Comparison of ENCODE assay signal across 1 cellular context in the genomic region with DNA sequence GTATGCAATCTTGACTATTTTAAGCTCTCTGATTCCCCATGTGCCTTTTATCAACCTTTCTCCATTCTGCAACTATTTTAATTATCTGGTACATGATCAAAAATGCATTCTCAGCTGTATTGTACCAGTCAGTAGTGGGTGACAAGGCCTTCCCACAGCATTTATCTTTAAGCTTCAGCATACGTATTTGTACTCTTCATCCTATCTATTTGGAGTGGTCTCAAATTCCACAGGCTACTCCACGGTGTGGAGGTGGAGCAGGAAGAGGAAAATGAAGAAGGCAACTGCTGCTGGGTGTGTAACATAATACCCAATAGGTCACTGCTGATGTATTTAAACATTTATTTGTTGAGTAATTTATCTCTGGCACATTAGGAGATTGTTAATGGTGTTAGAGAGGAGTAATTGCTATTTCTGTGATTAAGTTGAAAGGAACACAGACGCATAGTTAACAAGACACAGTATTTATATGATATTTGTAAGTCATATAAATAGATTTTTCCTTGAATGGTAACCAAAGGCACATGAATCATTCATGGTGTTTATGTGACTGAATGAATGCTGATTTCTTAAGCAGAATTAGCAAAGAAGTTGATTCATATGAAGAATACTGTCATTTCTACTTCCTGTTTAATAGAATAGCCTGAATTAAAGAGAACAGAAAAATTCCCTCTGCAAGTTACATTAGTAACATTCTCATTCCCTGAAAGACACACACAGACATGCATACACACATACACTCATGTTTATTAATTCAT.
A peak's percentile ranks its signal among the peaks of the same experiment; 100 is the strongest.
TF ChIP-seq lines count a peak whose summit lies in the region.

No MANE protein-coding gene starts in this region.

TF ChIP-seq in IMR-90, 13 proteins besides CTCF, POLR2A, EP300 and RAD21:
- TF ChIP-seq NFE2L2 (IDR thresholded peaks at IDR 0.05; ENCODE audit: low read depth, low read length) = no peak
- TF ChIP-seq RFX5 (IDR thresholded peaks at IDR 0.05; ENCODE audit: low read depth, low read length) = no peak
- peak; percentile 75 for TF ChIP-seq MAFK (IDR thresholded peaks at IDR 0.05; ENCODE audit: low read depth, low read length)
- TF ChIP-seq CEBPB (IDR thresholded peaks at IDR 0.05; ENCODE audit: low read depth, low read length) = peak; percentile 60
- TF ChIP-seq, protein P1, sequence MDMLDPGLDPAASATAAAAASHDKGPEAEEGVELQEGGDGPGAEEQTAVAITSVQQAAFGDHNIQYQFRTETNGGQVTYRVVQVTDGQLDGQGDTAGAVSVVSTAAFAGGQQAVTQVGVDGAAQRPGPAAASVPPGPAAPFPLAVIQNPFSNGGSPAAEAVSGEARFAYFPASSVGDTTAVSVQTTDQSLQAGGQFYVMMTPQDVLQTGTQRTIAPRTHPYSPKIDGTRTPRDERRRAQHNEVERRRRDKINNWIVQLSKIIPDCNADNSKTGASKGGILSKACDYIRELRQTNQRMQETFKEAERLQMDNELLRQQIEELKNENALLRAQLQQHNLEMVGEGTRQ (IDR thresholded peaks at IDR 0.05; ENCODE audit: low read depth, low read length) = no peak
- TF ChIP-seq, protein P2, sequence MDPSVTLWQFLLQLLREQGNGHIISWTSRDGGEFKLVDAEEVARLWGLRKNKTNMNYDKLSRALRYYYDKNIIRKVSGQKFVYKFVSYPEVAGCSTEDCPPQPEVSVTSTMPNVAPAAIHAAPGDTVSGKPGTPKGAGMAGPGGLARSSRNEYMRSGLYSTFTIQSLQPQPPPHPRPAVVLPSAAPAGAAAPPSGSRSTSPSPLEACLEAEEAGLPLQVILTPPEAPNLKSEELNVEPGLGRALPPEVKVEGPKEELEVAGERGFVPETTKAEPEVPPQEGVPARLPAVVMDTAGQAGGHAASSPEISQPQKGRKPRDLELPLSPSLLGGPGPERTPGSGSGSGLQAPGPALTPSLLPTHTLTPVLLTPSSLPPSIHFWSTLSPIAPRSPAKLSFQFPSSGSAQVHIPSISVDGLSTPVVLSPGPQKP (IDR thresholded peaks at IDR 0.05; ENCODE audit: borderline replicate concordance, low read depth, low read length) = no peak
- peak; percentile 45 for TF ChIP-seq BHLHE40 (IDR thresholded peaks at IDR 0.05; ENCODE audit: low read depth, low read length)
- no peak; the same call in 1 of the 2 replicates for TF ChIP-seq SMC3 (IDR thresholded peaks at IDR 0.05; ENCODE audit: low read depth, low read length)
- peak; percentile 65 for TF ChIP-seq FOS (IDR thresholded peaks at IDR 0.05; ENCODE audit: low read depth, low read length)
- no peak for TF ChIP-seq MXI1 (IDR thresholded peaks at IDR 0.05; ENCODE audit: borderline replicate concordance, low read depth, low read length)
- TF ChIP-seq CHD1 (IDR thresholded peaks at IDR 0.05; ENCODE audit: low read depth, low read length) = no peak
- no peak for TF ChIP-seq MAZ (IDR thresholded peaks at IDR 0.05; ENCODE audit: borderline replicate concordance, low read depth, low read length)
- no peak for TF ChIP-seq RCOR1 (IDR thresholded peaks at IDR 0.05; ENCODE audit: insufficient replicate concordance, low read length)
